Comparison of ENCODE assay signal across 30 cellular contexts in genomic region chr2:226746206-226746800, GRCh38.
"Had no signal": no experiment of that assay in that cellular context is flagged by ENCODE, and none has a peak within 500 bp of the region (broad histone marks: within the 10 kb centered on the region; RNA-seq: fewer than 3 reads in every experiment).

No MANE protein-coding gene starts in this region.

- H3K27ac ChIP-seq: adrenal gland, SK-N-MC had no signal

- H3K9me3 ChIP-seq: adrenal gland, breast epithelium had no signal

- DNase-seq: activated CD4-positive, alpha-beta memory T cell treated with anti-CD3 and anti-CD28 coated beads, Interleukin-2, amount 10 ng/mL, durations not matched to agents 7 days and 5 days; activated CD4-positive, alpha-beta T cell treated with anti-CD3 and anti-CD28 coated beads, Interleukin-2, amount 50 U/mL, for 1 hour; activated CD4-positive, CD25-positive, alpha-beta regulatory T cell; activated gamma-delta T cell; activated naive CD4-positive, alpha-beta T cell treated with anti-CD3 and anti-CD28 coated beads for 36 hours; activated T-cell treated with anti-CD3 and anti-CD28 coated beads for 4 hours; activated T-cell treated with anti-CD3 and anti-CD28 coated beads, Interleukin-2, amount 50 U/mL, for 48 hours; adrenal gland; anterior cingulate cortex; caudate nucleus; KG1; NCI-H1048; NCI-H1417; NCI-H1930; NCI-H2107; NCI-H2171 treated with DMSO at 0.1 percent for 48 hours; NCI-H226; NCI-H510A treated with DMSO at 0.1 percent for 48 hours; NCI-H69; NK-92 treated with Interleukin-12 subunit alpha and Interleukin-12 subunit beta, amount 100 ng/mL, for 24 hours; OCI-M1; RPMI8226; T-cell; T-helper 2 cell; T1000 had no signal

- ATAC-seq: activated T-helper 17 cell treated with anti-CD3 and anti-CD28 coated beads, Interleukin-2, amount 50 U/mL, for 72 hours; Panc1; Right ventricle myocardium inferior; T-cell had no signal

- H3K4me3 ChIP-seq: adrenal gland, breast epithelium, SK-N-MC had no signal

- H3K36me3 ChIP-seq: adrenal gland, breast epithelium had no signal

- H3K27me3 ChIP-seq: adrenal gland, breast epithelium had no signal
